ENCODE assay signal across 15 cellular contexts in the genomic region with DNA sequence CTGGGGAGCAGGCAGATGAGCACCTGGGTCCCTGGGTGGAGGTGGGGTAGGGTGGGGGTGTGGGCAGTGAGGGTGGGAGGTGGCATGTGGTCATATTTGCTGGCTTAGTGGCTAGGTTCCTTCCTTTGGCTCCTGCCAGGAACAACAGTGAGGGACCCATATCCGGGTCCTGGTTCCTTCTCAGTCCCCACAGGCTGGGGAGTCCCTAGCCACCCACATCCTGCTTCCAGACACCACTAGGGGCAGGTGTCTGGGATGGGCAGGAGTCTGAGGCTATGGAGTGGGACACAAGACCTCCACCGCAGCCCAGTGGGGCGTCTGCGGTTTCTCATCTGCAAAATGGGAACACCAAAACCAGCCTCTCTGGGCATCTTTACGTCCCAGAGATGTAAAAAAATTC. TPM values are rescaled to one million over a fixed set of nuclear protein-coding genes. Genes with fewer than 3 reads are reported as not detected.
A peak's percentile ranks its signal among the peaks of the same experiment; 100 is the strongest.
DNase-seq lines count a peak whose midpoint lies in the region; ATAC-seq and TF ChIP-seq lines count a peak whose summit lies in the region.
"Had no signal": no experiment of that assay in that cellular context is flagged by ENCODE, and none has a peak within 500 bp of the region (broad histone marks: within the 10 kb centered on the region; RNA-seq: fewer than 3 reads in every experiment).

No MANE protein-coding gene starts in this region.

- no peak for DNase-seq in T-helper 2 cell treated with Interferon-gamma antibody and Interleukin-4, amounts not matched to agents 5 μg/mL and 100 μg/mL, for 36 hours (ENCODE audit: low spot score)
- no peak for DNase-seq in T-helper 2 cell
- DNase-seq in activated naive CD8-positive, alpha-beta T cell treated with anti-CD3 and anti-CD28 coated beads, Interleukin-2, amount 10 ng/mL, durations not matched to agents 7 days and 5 days, result no peak
- DNase-seq in naive thymus-derived CD8-positive, alpha-beta T cell, result no peak
- no peak for DNase-seq in stimulated activated CD4-positive, alpha-beta T cell treated with anti-CD3 and anti-CD28 coated beads, Interleukin-4, amount 100 ng/mL, for 1 hour
- no peak for DNase-seq in hypothalamus (lab: John Stamatoyannopoulos, UW)
- DNase-seq: 8988T, amniotic stem cell, Kasumi-1, NCI-H1417 treated with DMSO at 0.1 percent for 48 hours, NCI-H226, ovary, SIG-M5 had no signal

- peaks cover 40% of the 10 kb centered on the region for H3K4me1 Mint-ChIP-seq in T-helper 2 cell treated with Interferon-gamma antibody and Interleukin-4, amounts not matched to agents 5 μg/mL and 100 μg/mL, for 36 hours (ENCODE audit: low read depth)
- H3K4me1 Mint-ChIP-seq in activated naive CD8-positive, alpha-beta T cell treated with anti-CD3 and anti-CD28 coated beads, Interleukin-2, amount 10 ng/mL, durations not matched to agents 7 days and 5 days, result peaks cover 35% of the 10 kb centered on the region
- H3K4me1 Mint-ChIP-seq in naive thymus-derived CD8-positive, alpha-beta T cell, result peaks cover 39 to 75% (median 74%) of the 10 kb centered on the region in 4 donors

- peaks cover 7% of the 10 kb centered on the region for H3K36me3 Mint-ChIP-seq in T-helper 2 cell treated with Interferon-gamma antibody and Interleukin-4, amounts not matched to agents 5 μg/mL and 100 μg/mL, for 36 hours (ENCODE audit: low read depth)
- peaks cover 10% of the 10 kb centered on the region for H3K36me3 Mint-ChIP-seq in activated naive CD8-positive, alpha-beta T cell treated with anti-CD3 and anti-CD28 coated beads, Interleukin-2, amount 10 ng/mL, durations not matched to agents 7 days and 5 days
- H3K36me3 Mint-ChIP-seq in naive thymus-derived CD8-positive, alpha-beta T cell, result peaks cover under 1 to 12% (median 2%) of the 10 kb centered on the region in 3 donors

- H3K9me3 Mint-ChIP-seq in T-helper 2 cell treated with Interferon-gamma antibody and Interleukin-4, amounts not matched to agents 5 μg/mL and 100 μg/mL, for 36 hours, result peaks cover 18% of the 10 kb centered on the region
- peaks cover 12% of the 10 kb centered on the region for H3K9me3 Mint-ChIP-seq in activated naive CD8-positive, alpha-beta T cell treated with anti-CD3 and anti-CD28 coated beads, Interleukin-2, amount 10 ng/mL, durations not matched to agents 7 days and 5 days
- peaks cover 3 to 12% (median 9%) of the 10 kb centered on the region in 9 donors for H3K9me3 Mint-ChIP-seq in naive thymus-derived CD8-positive, alpha-beta T cell

- POLR2A ChIA-PET in activated naive CD8-positive, alpha-beta T cell treated with anti-CD3 and anti-CD28 coated beads, Interleukin-2, amount 10 ng/mL, durations not matched to agents 7 days and 5 days (lab: Charles Lee), result interaction anchor here (3.1 kb wide), 1 partner anchor 35 kb away, joined by 24 read pairs; a partner anchor contains a TSS
- POLR2A ChIA-PET in naive thymus-derived CD8-positive, alpha-beta T cell (lab: Charles Lee), result interaction anchor here (0.6 to 4.0 kb wide), 8 partner anchors 11 to 496 kb away, joined by 3 to 44 read pairs (median 6); a partner anchor contains a TSS

- no peak for ATAC-seq in activated naive CD8-positive, alpha-beta T cell treated with anti-CD3 and anti-CD28 coated beads, Interleukin-2, amount 10 ng/mL, durations not matched to agents 7 days and 5 days (ENCODE audit: low read depth)
- no peak for ATAC-seq in naive thymus-derived CD8-positive, alpha-beta T cell
- ATAC-seq in GM21447 (IDR thresholded peaks at IDR 0.05; ENCODE audit: unreplicated experiment), result no peak

- H3K27ac Mint-ChIP-seq in T-helper 2 cell treated with Interferon-gamma antibody and Interleukin-4, amounts not matched to agents 5 μg/mL and 100 μg/mL, for 36 hours, result peak overlapping the region; percentile 71
- peak overlapping the region; percentile 82 for H3K27ac Mint-ChIP-seq in activated naive CD8-positive, alpha-beta T cell treated with anti-CD3 and anti-CD28 coated beads, Interleukin-2, amount 10 ng/mL, durations not matched to agents 7 days and 5 days
- peak overlapping the region; percentile 52 to 97 (median 90) for H3K27ac Mint-ChIP-seq in naive thymus-derived CD8-positive, alpha-beta T cell

- peak; percentile 27 for TF ChIP-seq CTCF in GM12873 (IDR thresholded peaks at IDR 0.05; ENCODE audit: insufficient read depth, low read depth, low read length, missing control alignments)

- H3K4me3 Mint-ChIP-seq in T-helper 2 cell treated with Interferon-gamma antibody and Interleukin-4, amounts not matched to agents 5 μg/mL and 100 μg/mL, for 36 hours, result no peak overlapping the region
- H3K4me3 Mint-ChIP-seq in activated naive CD8-positive, alpha-beta T cell treated with anti-CD3 and anti-CD28 coated beads, Interleukin-2, amount 10 ng/mL, durations not matched to agents 7 days and 5 days, result no peak overlapping the region
- H3K4me3 Mint-ChIP-seq in naive thymus-derived CD8-positive, alpha-beta T cell, result peak overlapping the region in 2 of 10 donors; percentile 55 to 63

- no peaks in the 10 kb centered on the region for H3K27me3 Mint-ChIP-seq in T-helper 2 cell treated with Interferon-gamma antibody and Interleukin-4, amounts not matched to agents 5 μg/mL and 100 μg/mL, for 36 hours (ENCODE audit: low read depth)
- no peaks in the 10 kb centered on the region for H3K27me3 Mint-ChIP-seq in activated naive CD8-positive, alpha-beta T cell treated with anti-CD3 and anti-CD28 coated beads, Interleukin-2, amount 10 ng/mL, durations not matched to agents 7 days and 5 days
- no peaks in the 10 kb centered on the region for H3K27me3 Mint-ChIP-seq in naive thymus-derived CD8-positive, alpha-beta T cell

RNA-seq across cellular contexts. Expression of a gene that starts 0.8 kb away (rescaled TPM):
- total RNA-seq in activated naive CD8-positive, alpha-beta T cell treated with anti-CD3 and anti-CD28 coated beads, Interleukin-2, amount 10 ng/mL, durations not matched to agents 7 days and 5 days, result 10 to 100 TPM; 13.1 to 14.0 TPM
- 100 to 1,000 TPM; 223 to 230 TPM for total RNA-seq in naive thymus-derived CD8-positive, alpha-beta T cell
- polyA plus RNA-seq in naive thymus-derived CD8-positive, alpha-beta T cell, result 10 to 100 TPM in 1 of 3 donors, 1 to 10 TPM in 2; 2.7 to 11.6 (median 3.1) TPM

RNA-seq across cellular contexts. Expression of a gene that starts 35.7 kb away (rescaled TPM):
- total RNA-seq in activated naive CD8-positive, alpha-beta T cell treated with anti-CD3 and anti-CD28 coated beads, Interleukin-2, amount 10 ng/mL, durations not matched to agents 7 days and 5 days, result 10 to 100 TPM; 81.9 to 84.5 TPM
- 10 to 100 TPM; 38.7 to 44.3 TPM for total RNA-seq in naive thymus-derived CD8-positive, alpha-beta T cell
- 10 to 100 TPM; 71.3 to 80.4 (median 72.8) TPM for polyA plus RNA-seq in naive thymus-derived CD8-positive, alpha-beta T cell

Comparison
In these comparisons a context has a peak if more than half of its experiments do, and no peak if none do; other contexts are left out.
1. RNA of a gene that starts 0.8 kb away (total RNA-seq): 223 to 230 TPM in naive thymus-derived CD8-positive, alpha-beta T cell; 13.1 to 14.0 TPM in activated naive CD8-positive, alpha-beta T cell treated with anti-CD3 and anti-CD28 coated beads, Interleukin-2, amount 10 ng/mL, durations not matched to agents 7 days and 5 days; every median in the first group is over 10 times any median in the second.
2. Peak in every context shown above with its lines, with median percentiles within 50 percentile points of each other: H3K27ac Mint-ChIP-seq.